27 cellular contexts compared by ENCODE assay signal in the genomic region with DNA sequence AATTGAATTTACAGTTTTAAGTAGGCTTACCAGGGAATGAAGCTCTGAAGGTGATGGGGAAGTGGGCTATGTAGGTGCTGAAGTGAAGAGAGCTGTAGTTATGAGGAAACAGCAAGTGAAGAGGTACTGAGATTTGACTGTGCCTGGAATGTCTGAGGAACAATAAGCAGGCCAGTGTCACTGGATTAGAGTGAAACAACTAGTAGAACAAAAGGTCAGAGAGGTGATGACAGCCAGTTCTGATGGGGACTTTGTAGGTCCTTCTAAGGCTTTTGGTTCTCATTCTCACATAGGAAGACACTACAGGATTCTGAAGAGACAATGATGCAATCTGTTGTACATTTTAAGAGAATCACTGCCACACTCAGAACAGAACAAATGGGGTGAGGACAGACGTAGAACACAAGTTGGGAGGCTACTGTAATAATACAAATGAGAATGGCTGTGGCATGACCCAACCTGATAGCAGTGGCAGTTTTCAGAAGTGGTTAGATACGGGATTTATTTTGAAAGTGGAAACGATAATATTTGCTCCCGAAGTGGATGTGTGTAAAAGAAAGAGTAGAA.
DNase-seq lines count a peak whose midpoint lies in the region; ATAC-seq, FAIRE-seq and TF ChIP-seq lines count a peak whose summit lies in the region.
"Had no signal": no experiment of that assay in that cellular context is flagged by ENCODE, and none has a peak within 500 bp of the region (broad histone marks: within the 10 kb centered on the region; RNA-seq: fewer than 3 reads in every experiment).

No MANE protein-coding gene starts in this region.

- H3K9ac ChIP-seq in K562 (ENCODE audit: insufficient read depth in 1 of 2, low read depth in 2 of 2, low read length in 2 of 2), result no peak overlapping the region
- H3K9ac ChIP-seq: KMS-11 had no signal

- no peaks in the 10 kb centered on the region for H3K4me1 Mint-ChIP-seq in natural killer cell
- H3K4me1 Mint-ChIP-seq: B cell had no signal

- H3K9me1 ChIP-seq in K562 (ENCODE audit: control insufficient read depth, insufficient read depth, low read length), result no peaks in the 10 kb centered on the region

- WGBS in K562 (ENCODE audit: insufficient coverage, low coverage, missing lambda C conversion rate), result 89% methylated on average over 4 of the region's 4 CpGs
- 87 to 98% (median 93%) methylated on average over 4 of the region's 4 CpGs for WGBS in stomach, 5 donors

- H3K9me3 ChIP-seq in cardiac muscle cell (ENCODE audit: low read depth), result no peaks in the 10 kb centered on the region
- no peaks in the 10 kb centered on the region for H3K9me3 ChIP-seq in right atrium auricular region
- no peaks in the 10 kb centered on the region for H3K9me3 ChIP-seq in K562 (replicated peaks; ENCODE audit: control insufficient read depth, insufficient read depth, low read depth, low read length)
- H3K9me3 ChIP-seq in stomach, result no peaks in the 10 kb centered on the region
- H3K9me3 ChIP-seq: Caco-2 had no signal

- H2AFZ ChIP-seq in K562 (ENCODE audit: low read depth, low read length), result no peak overlapping the region

- BruUV-seq in K562 (replicated peaks; lab: Mats Ljungman, UMichigan), result no TSS peak

- H4K20me1 ChIP-seq in K562 (replicated peaks; ENCODE audit: control insufficient read depth, insufficient read depth, low read length), result no peaks in the 10 kb centered on the region

- DNase-seq in cardiac muscle cell (ENCODE audit: low read depth in 1 of 2, low spot score in 1 of 2), result peak; percentile 0 to 93
- DNase-seq in right atrium auricular region (ENCODE audit: low spot score), result no peak
- no peak for DNase-seq in K562 (ENCODE audit: extremely low read depth in 1 of 4, low spot score in 3 of 4)
- no peak for DNase-seq in left cardiac atrium
- DNase-seq in stomach, result no peak
- DNase-seq in activated gamma-delta T cell (lab: John Stamatoyannopoulos, UW), result no peak
- no peak for DNase-seq in natural killer cell
- DNase-seq: Caco-2; CD8-positive, alpha-beta T cell; DMS79; EL; GDM1; IMR-90; NCI-H1048; NCI-H1417; NCI-H1694 treated with DMSO at 0.1 percent for 48 hours; NCI-H2081; NCI-H2227 treated with DMSO at 0.1 percent for 48 hours; NCI-H526 treated with DMSO at 0.1 percent for 48 hours; RPMI8226; SHP77 treated with DMSO at 0.1 percent for 48 hours had no signal

- no peaks in the 10 kb centered on the region for H3K27me3 Mint-ChIP-seq in natural killer cell (ENCODE audit: low read depth in 2 of 2)
- H3K27me3 Mint-ChIP-seq: B cell had no signal

- ATAC-seq in K562, result no peak
- ATAC-seq in left cardiac atrium, result peak; percentile 82 to 94
- no peak for ATAC-seq in natural killer cell
- ATAC-seq: CD8-positive, alpha-beta T cell; GM12878 had no signal

- TF ChIP-seq CTCF in cardiac muscle cell (IDR thresholded peaks at IDR 0.05; ENCODE audit: low read depth, low read length) (no peak), right atrium auricular region (IDR thresholded peaks at IDR 0.05) (no peak), K562 (IDR thresholded peaks at IDR 0.05 in 2 of 3, conservative IDR thresholded peaks at IDR 0.05 in 1 of 3; ENCODE audit: insufficient read depth in 2 of 3, low read depth in 1 of 3, low read length in 3 of 3) (no peak), stomach (IDR thresholded peaks at IDR 0.05) (no peak), natural killer cell (IDR thresholded peaks at IDR 0.05) (no peak)

- no peak overlapping the region for H3K4me3 ChIP-seq in cardiac muscle cell
- H3K4me3 ChIP-seq in right atrium auricular region, result no peak overlapping the region
- H3K4me3 ChIP-seq in K562, result no peak overlapping the region
- H3K4me3 ChIP-seq in stomach, result no peak overlapping the region
- H3K4me3 ChIP-seq: GM12878, SK-N-MC had no signal

- peaks cover 3% of the 10 kb centered on the region for H3K4me1 ChIP-seq in cardiac muscle cell (ENCODE audit: low read depth)
- H3K4me1 ChIP-seq in right atrium auricular region, result no peaks in the 10 kb centered on the region
- H3K4me1 ChIP-seq in K562 (replicated peaks in 1 of 2; ENCODE audit: control insufficient read depth in 2 of 2, insufficient read depth in 2 of 2, low read length in 2 of 2), result no peaks in the 10 kb centered on the region
- no peaks in the 10 kb centered on the region for H3K4me1 ChIP-seq in stomach
- H3K4me1 ChIP-seq: Caco-2 had no signal

- no peak for FAIRE-seq in K562 (lab: Jason Lieb, UNC)
- FAIRE-seq: GM12878, H54 had no signal

- H3K79me2 ChIP-seq in K562 (ENCODE audit: control insufficient read depth, insufficient read depth, low read length), result no peaks in the 10 kb centered on the region

- CTCF ChIA-PET in K562 (lab: Yijun Ruan, JAX; ENCODE audit: low intra/inter-chr PET ratio), result no interaction called here

- no peak overlapping the region for H3K27ac Mint-ChIP-seq in natural killer cell
- H3K27ac Mint-ChIP-seq: B cell; CD8-positive, alpha-beta T cell had no signal

- TF ChIP-seq EP300 in K562 (IDR thresholded peaks at IDR 0.05; ENCODE audit: low read length) (no peak), stomach (IDR thresholded peaks at IDR 0.05) (no peak)

- H3K4me2 ChIP-seq in K562 (ENCODE audit: insufficient read depth, low read length), result no peak overlapping the region
- H3K4me2 ChIP-seq: KMS-11 had no signal

- peaks cover 11% of the 10 kb centered on the region for H3K27me3 ChIP-seq in cardiac muscle cell
- H3K27me3 ChIP-seq in right atrium auricular region, result no peaks in the 10 kb centered on the region
- H3K27me3 ChIP-seq in K562 (ENCODE audit: control insufficient read depth in 2 of 2, insufficient read depth in 2 of 2, low read length in 2 of 2), result no peaks in the 10 kb centered on the region
- no peaks in the 10 kb centered on the region for H3K27me3 ChIP-seq in stomach

- H3K9me3 Mint-ChIP-seq in natural killer cell, result no peaks in the 10 kb centered on the region
- H3K9me3 Mint-ChIP-seq: CD8-positive, alpha-beta T cell had no signal

- no peaks in the 10 kb centered on the region for H3K36me3 Mint-ChIP-seq in natural killer cell

- H3K27ac ChIP-seq in cardiac muscle cell, result no peak overlapping the region
- no peak overlapping the region for H3K27ac ChIP-seq in right atrium auricular region
- H3K27ac ChIP-seq in K562 (ENCODE audit: extremely low read depth, low read depth, low read length), result no peak overlapping the region
- H3K27ac ChIP-seq in stomach, result no peak overlapping the region
- H3K27ac ChIP-seq: C4-2B, KMS-11, SK-N-MC had no signal

- POLR2A ChIA-PET in K562 (lab: Yijun Ruan, JAX), result interaction anchor here (0.6 kb wide), 2 partner anchors 330 to 1877 kb away, joined by 3 read pairs; no protein-coding TSS in a partner anchor

- intact Hi-C loops in K562 (cut with micrococcal nuclease), result no loop called here
- intact Hi-C loops in left cardiac atrium (cut with DNase I), result no loop called here
- intact Hi-C loops in stomach (cut with DNase I; ENCODE audit: low total_unique reads), result no loop called here
- intact Hi-C loops in natural killer cell (cut with micrococcal nuclease), result no loop called here

- H3K36me3 ChIP-seq in cardiac muscle cell (no peaks in the 10 kb centered on the region), right atrium auricular region (peaks cover 16% of the 10 kb centered on the region), K562 (ENCODE audit: control insufficient read depth, insufficient read depth, low read length) (peaks cover 25% of the 10 kb centered on the region; the same call in 2 of the 3 replicates), stomach (peaks cover 8 to 73% (median 63%) of the 10 kb centered on the region in 4 donors)

- TF ChIP-seq POLR2A in K562 (conservative IDR thresholded peaks at IDR 0.05) (no peak), stomach (IDR thresholded peaks at IDR 0.05) (no peak)

- in situ Hi-C loops in K562 (cut with MboI), result no loop called here

- no peak for TF ChIP-seq RAD21 in K562 (CRISPR knock-in tag; conservative IDR thresholded peaks at IDR 0.05 in 1 of 2, IDR thresholded peaks at IDR 0.05 in 1 of 2)

- no peak overlapping the region for H3K4me3 Mint-ChIP-seq in natural killer cell
- H3K4me3 Mint-ChIP-seq: B cell; CD8-positive, alpha-beta T cell had no signal

TF ChIP-seq in K562, 482 proteins besides CTCF, POLR2A, EP300 and RAD21:
- TF ChIP-seq ESRRA (IDR thresholded peaks at IDR 0.05; ENCODE audit: borderline replicate concordance, low read depth) (no peak), E2F3 (CRISPR knock-in tag; IDR thresholded peaks at IDR 0.05) (no peak), ATF3 (IDR thresholded peaks at IDR 0.05) (0 out of 2 replicates have a peak, but pooled peaks have one; percentile 15), ATF3 (CRISPR knock-in tag; conservative IDR thresholded peaks at IDR 0.05) (no peak)
TF ChIP-seq in K562: peak in this region for 1.

Comparison
In these comparisons a context has a peak if more than half of its experiments do, and no peak if none do; other contexts are left out.
1. DNase-seq: peak in cardiac muscle cell (2 of 2); none in right atrium auricular region (single experiment), K562 (0 of 4), left cardiac atrium (single experiment), stomach (single experiment), activated gamma-delta T cell (single experiment) and natural killer cell (single experiment).
2. ATAC-seq: peak in left cardiac atrium (2 of 2); none in K562 (single experiment) and natural killer cell (0 of 3).